8 cellular contexts compared by ENCODE assay signal in the genomic region with DNA sequence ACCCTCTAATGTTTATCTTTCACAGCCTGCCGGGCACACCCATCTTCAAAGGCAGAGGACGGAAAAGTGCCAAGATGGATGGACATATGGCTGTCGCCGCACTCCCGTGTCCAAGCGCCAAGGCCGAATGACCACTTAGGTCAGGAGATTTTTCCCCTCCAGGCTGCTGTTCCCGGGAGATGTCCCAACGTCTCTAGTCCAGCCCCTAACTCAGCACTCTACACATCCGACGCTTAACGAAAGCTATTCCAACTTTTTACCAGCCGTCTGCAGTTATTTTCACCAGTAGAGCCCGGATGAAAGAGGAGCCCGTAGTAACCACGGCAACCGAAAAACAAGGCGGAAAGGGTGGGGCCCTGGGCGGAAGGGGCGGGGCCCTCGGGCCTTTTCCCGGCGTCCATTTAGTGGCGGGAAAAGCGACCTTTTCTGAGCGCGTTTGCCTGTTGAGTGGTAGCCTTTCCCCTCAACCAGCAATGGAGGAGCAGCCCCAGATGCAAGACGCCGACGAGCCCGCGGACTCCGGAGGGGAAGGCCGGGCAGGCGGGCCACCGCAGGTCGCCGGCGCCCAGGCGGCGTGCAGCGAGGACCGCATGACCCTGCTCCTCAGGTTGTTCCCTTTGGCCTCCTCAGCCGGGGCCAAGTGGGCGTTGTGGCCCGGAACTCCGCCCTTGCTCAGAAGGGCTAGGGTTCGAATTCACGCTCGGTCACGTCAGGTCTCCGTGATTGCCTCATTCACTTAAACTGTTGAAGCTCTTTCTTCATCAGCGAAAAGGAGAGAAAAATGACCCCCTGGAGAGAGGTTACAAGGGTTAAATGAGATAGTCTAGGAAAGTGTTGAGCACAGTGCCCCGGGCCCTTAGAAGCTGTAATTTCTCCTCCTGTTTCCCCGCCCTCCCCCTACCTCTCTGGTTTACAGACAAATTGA. TPM values are rescaled to one million over a fixed set of nuclear protein-coding genes. Genes with fewer than 3 reads are reported as not detected.
A peak's percentile ranks its signal among the peaks of the same experiment; 100 is the strongest.
DNase-seq lines count a peak whose midpoint lies in the region; ATAC-seq, FAIRE-seq and TF ChIP-seq lines count a peak whose summit lies in the region.

Gene CENPH, plus strand, starts transcription at position 422 of the 925 bp plus-strand sequence. Its CDS starts 52 bp downstream, at position 474.

- H3K27me3 Mint-ChIP-seq in astrocyte (ENCODE audit: low read depth, unreplicated experiment), result no peaks in the 10 kb centered on the region

- peak within 1 kb of the TSS; percentile 90 for H3K27ac ChIP-seq in astrocyte (ENCODE audit: low read depth, low read length)

- H2AFZ ChIP-seq in astrocyte (ENCODE audit: low read depth, low read length), result peak within 1 kb of the TSS; percentile 96

- no peak for TF ChIP-seq CTCF in astrocyte (IDR thresholded peaks at IDR 0.05; ENCODE audit: insufficient read depth, low read depth, low read length)

- peaks cover 6% of the 10 kb centered on the region for H3K4me1 ChIP-seq in astrocyte (ENCODE audit: insufficient read depth, low read length)

- peak; percentile 74 to 86 for DNase-seq in NCI-H2081 (lab: John Stamatoyannopoulos, UW)
- peak; percentile 85 for DNase-seq in T-helper 9 cell
- DNase-seq in astrocyte (ENCODE audit: low read depth), result peak; percentile 75
- peak; percentile 91 for DNase-seq in hepatic stellate cell (ENCODE audit: low spot score)
- DNase-seq in renal cortical epithelial cell (ENCODE audit: low read depth), result peak; percentile 83
- DNase-seq in cortex of kidney (lab: John Stamatoyannopoulos, UW), result no peak

- peaks cover 12% of the 10 kb centered on the region for H3K79me2 ChIP-seq in astrocyte (ENCODE audit: insufficient read depth, low read length)

- no peaks in the 10 kb centered on the region for H3K36me3 Mint-ChIP-seq in astrocyte (ENCODE audit: low read depth, unreplicated experiment)

- FAIRE-seq in astrocyte (lab: Jason Lieb, UNC), result no peak

- peak within 1 kb of the TSS; percentile 93 for H3K4me3 ChIP-seq in astrocyte (ENCODE audit: insufficient read depth, low read depth, low read length)

- H3K4me2 ChIP-seq in astrocyte (ENCODE audit: low read length), result peak within 1 kb of the TSS; percentile 94

- H3K27ac Mint-ChIP-seq in astrocyte (ENCODE audit: unreplicated experiment), result peak within 1 kb of the TSS; percentile 99

- ATAC-seq in GM18517 (IDR thresholded peaks at IDR 0.05; ENCODE audit: unreplicated experiment) (peak; percentile 93), HG03039 (IDR thresholded peaks at IDR 0.05; ENCODE audit: unreplicated experiment) (peak; percentile 95)

- H3K9ac ChIP-seq in astrocyte (ENCODE audit: low read length), result peak within 1 kb of the TSS; percentile 93

- H3K4me1 Mint-ChIP-seq in astrocyte (ENCODE audit: low read depth, unreplicated experiment), result no peaks in the 10 kb centered on the region

- H3K4me3 Mint-ChIP-seq in astrocyte (ENCODE audit: unreplicated experiment), result peak within 1 kb of the TSS; percentile 97

- no peaks in the 10 kb centered on the region for H3K9me3 Mint-ChIP-seq in astrocyte (ENCODE audit: unreplicated experiment)

- H3K9me3 ChIP-seq in astrocyte (ENCODE audit: insufficient read depth, low read depth, low read length), result no peaks in the 10 kb centered on the region

- no peaks in the 10 kb centered on the region for H3K27me3 ChIP-seq in astrocyte (ENCODE audit: insufficient read depth, low read length)

- H3K36me3 ChIP-seq in astrocyte (ENCODE audit: insufficient read depth, low read length), result no peaks in the 10 kb centered on the region

- no peaks in the 10 kb centered on the region for H4K20me1 ChIP-seq in astrocyte (ENCODE audit: insufficient read depth, low read length)

RNA-seq across cellular contexts. Expression of gene CENPH, which starts in this region (rescaled TPM):
- total RNA-seq in astrocyte, result 4.9 and 5.0 TPM in 2 replicates
- 1.4 and 12.2 TPM in 2 replicates for total RNA-seq in renal cortical epithelial cell
